16 cellular contexts compared by ENCODE assay signal in genomic region chr9:128124451-128124850, GRCh38. TPM values are rescaled to one million over a fixed set of nuclear protein-coding genes. Genes with fewer than 3 reads are reported as not detected.
A peak's percentile ranks its signal among the peaks of the same experiment; 100 is the strongest.
DNase-seq lines count a peak whose midpoint lies in the region; TF ChIP-seq lines count a peak whose summit lies in the region.
"Had no signal": no experiment of that assay in that cellular context is flagged by ENCODE, and none has a peak within 500 bp of the region (broad histone marks: within the 10 kb centered on the region; RNA-seq: fewer than 3 reads in every experiment).

No MANE protein-coding gene starts in this region.

- no peaks in the 10 kb centered on the region for H3K27me3 ChIP-seq in CD4-positive, alpha-beta memory T cell (ENCODE audit: insufficient read depth, low read length)
- H3K27me3 ChIP-seq in trophoblast cell (ENCODE audit: insufficient read depth, low read length) = no peaks in the 10 kb centered on the region
- H3K27me3 ChIP-seq: upper lobe of left lung had no signal

- H3K36me3 Mint-ChIP-seq in CD4-positive, alpha-beta memory T cell = peaks cover 0 to 30% of the 10 kb centered on the region in 2 donors
- H3K36me3 Mint-ChIP-seq in IgD-negative memory B cell (no peaks in the 10 kb centered on the region), glutamatergic neuron (ENCODE audit: unreplicated experiment) (no peaks in the 10 kb centered on the region)

- H3K18ac ChIP-seq in trophoblast cell (ENCODE audit: low read length) = peak overlapping the region; percentile 12

- H3K4me3 Mint-ChIP-seq in CD4-positive, alpha-beta memory T cell = peak overlapping the region in 5 of 8 donors; percentile 17 to 87 (median 64)
- H3K4me3 Mint-ChIP-seq in IgD-negative memory B cell (peak overlapping the region in 3 of 4 donors; percentile 26 to 91 (median 83)), glutamatergic neuron (ENCODE audit: unreplicated experiment) (no peak overlapping the region)
- H3K4me3 Mint-ChIP-seq: HFFc6 had no signal

- H3K79me1 ChIP-seq in trophoblast cell (ENCODE audit: low read length) = peaks cover 16% of the 10 kb centered on the region

- peaks cover 0 to 2% (median 0%) of the 10 kb centered on the region in 8 donors for H3K9me3 Mint-ChIP-seq in CD4-positive, alpha-beta memory T cell
- no peaks in the 10 kb centered on the region for H3K9me3 Mint-ChIP-seq in IgD-negative memory B cell
- peaks cover 11% of the 10 kb centered on the region for H3K9me3 Mint-ChIP-seq in glutamatergic neuron (ENCODE audit: unreplicated experiment)
- H3K9me3 Mint-ChIP-seq: HFFc6; stimulated activated naive CD8-positive, alpha-beta T cell treated with anti-CD3 and anti-CD28 coated beads, Interleukin-15, amount 100 ng/mL, for 72 hours had no signal

- DNase-seq in CD4-positive, alpha-beta memory T cell = no peak
- DNase-seq in glutamatergic neuron (peak; percentile 9), trophoblast cell (peak in 1 of 2 donors; percentile 11), DMS153 (lab: John Stamatoyannopoulos, UW) (no peak), NCI-H524 (lab: John Stamatoyannopoulos, UW) (no peak), C1 segment of cervical spinal cord (lab: John Stamatoyannopoulos, UW) (no peak)
- DNase-seq: central memory CD4-positive, alpha-beta T cell; SIG-M5 had no signal

- H3K23ac ChIP-seq in trophoblast cell (ENCODE audit: low read length) = no peak overlapping the region

- no peaks in the 10 kb centered on the region for H3K27me3 Mint-ChIP-seq in CD4-positive, alpha-beta memory T cell
- no peaks in the 10 kb centered on the region for H3K27me3 Mint-ChIP-seq in IgD-negative memory B cell
- H3K27me3 Mint-ChIP-seq in glutamatergic neuron (ENCODE audit: unreplicated experiment) = peaks cover 5% of the 10 kb centered on the region
- H3K27me3 Mint-ChIP-seq: stimulated activated naive CD8-positive, alpha-beta T cell treated with anti-CD3 and anti-CD28 coated beads, Interleukin-15, amount 100 ng/mL, for 72 hours had no signal

- no peak overlapping the region for H3K4me3 ChIP-seq in CD4-positive, alpha-beta memory T cell (ENCODE audit: low read length in 2 of 2)
- no peak overlapping the region for H3K4me3 ChIP-seq in trophoblast cell (ENCODE audit: low read depth, low read length)
- H3K4me3 ChIP-seq: upper lobe of left lung had no signal

- no peak overlapping the region for H2BK12ac ChIP-seq in trophoblast cell (ENCODE audit: low read length)

- H3K27ac Mint-ChIP-seq in CD4-positive, alpha-beta memory T cell = peak overlapping the region in 3 of 7 donors; percentile 50 to 85 (median 52)
- H3K27ac Mint-ChIP-seq in IgD-negative memory B cell (peak overlapping the region in 2 of 3 donors; percentile 63 to 100), glutamatergic neuron (ENCODE audit: unreplicated experiment) (no peak overlapping the region)
- H3K27ac Mint-ChIP-seq: HFFc6 had no signal

- H3K4me2 ChIP-seq in trophoblast cell (ENCODE audit: low read length) = no peak overlapping the region

- TF ChIP-seq CTCF in glutamatergic neuron (IDR thresholded peaks at IDR 0.05; ENCODE audit: partially characterized antibody, unreplicated experiment) = no peak

- no peak overlapping the region for H2AFZ ChIP-seq in trophoblast cell (ENCODE audit: insufficient read depth, low read length, poor library complexity)
- H2AFZ ChIP-seq: parathyroid adenoma had no signal

- no peak overlapping the region for H3K9ac ChIP-seq in trophoblast cell (ENCODE audit: low read length)
- H3K9ac ChIP-seq: parathyroid adenoma had no signal

- H3K4ac ChIP-seq in trophoblast cell (ENCODE audit: low read depth, low read length) = no peak overlapping the region

- WGBS in trophoblast cell (ENCODE audit: extremely low coverage, insufficient coverage, insufficient read length) = no CpG with 5 or more reads among the region's 8 CpGs

- POLR2A ChIA-PET in CD4-positive, alpha-beta memory T cell (lab: Charles Lee; ENCODE audit: partially characterized antibody) = interaction anchor here (1.2 to 1.7 kb wide), 2 partner anchors 8 to 52 kb away, joined by 3 to 7 read pairs; no protein-coding TSS in a partner anchor

- no peak overlapping the region for H2AK5ac ChIP-seq in trophoblast cell (ENCODE audit: low read length)

- no peak overlapping the region for H4K8ac ChIP-seq in trophoblast cell (ENCODE audit: low read depth, low read length)

- intact Hi-C loops in CD4-positive, alpha-beta memory T cell (cut with micrococcal nuclease) = loop anchor here (10.0 kb wide), 1 partner anchor 390 kb away; the partner anchor contains the start of gene TOR2A

- CTCF ChIA-PET in CD4-positive, alpha-beta memory T cell (lab: Charles Lee; ENCODE audit: partially characterized antibody) = interaction anchor here (0.6 to 2.2 kb wide), 9 partner anchors 8 to 182 kb away, joined by 3 to 15 read pairs (median 3); partner anchors contain the start of gene NAIF1

- no peak overlapping the region for H4K91ac ChIP-seq in trophoblast cell (ENCODE audit: low read depth, low read length)

- peaks cover 14% of the 10 kb centered on the region for H3K79me2 ChIP-seq in trophoblast cell (ENCODE audit: control insufficient read depth, insufficient read depth, low read length, poor library complexity)
- H3K79me2 ChIP-seq: parathyroid adenoma had no signal

- no peak overlapping the region for H3K27ac ChIP-seq in CD4-positive, alpha-beta memory T cell (ENCODE audit: low read depth, low read length)
- H3K27ac ChIP-seq in trophoblast cell (ENCODE audit: low read depth, low read length) = no peak overlapping the region
- H3K27ac ChIP-seq: epithelial cell of prostate, parathyroid adenoma, upper lobe of left lung had no signal

- H3K4me1 ChIP-seq in CD4-positive, alpha-beta memory T cell (ENCODE audit: insufficient read depth, low read length) = peaks cover 33% of the 10 kb centered on the region
- peaks cover 5 to 13% of the 10 kb centered on the region in 2 experiments for H3K4me1 ChIP-seq in trophoblast cell (ENCODE audit: control insufficient read depth in 1 of 2, insufficient read depth in 2 of 2, low read length in 2 of 2)
- H3K4me1 ChIP-seq: parathyroid adenoma had no signal

- peaks cover 20 to 39% (median 30%) of the 10 kb centered on the region in 4 donors for H3K4me1 Mint-ChIP-seq in CD4-positive, alpha-beta memory T cell
- H3K4me1 Mint-ChIP-seq in IgD-negative memory B cell (peaks cover 21 to 29% (median 22%) of the 10 kb centered on the region in 3 donors), glutamatergic neuron (ENCODE audit: low read depth, unreplicated experiment) (peaks cover 13% of the 10 kb centered on the region)

- no peak overlapping the region for H2BK120ac ChIP-seq in trophoblast cell (ENCODE audit: insufficient read depth, low read length, poor library complexity)

- no peaks in the 10 kb centered on the region for H3K9me3 ChIP-seq in CD4-positive, alpha-beta memory T cell (ENCODE audit: control insufficient read depth in 1 of 2, low read length in 2 of 2)
- peaks cover 7% of the 10 kb centered on the region for H3K9me3 ChIP-seq in trophoblast cell (ENCODE audit: insufficient read depth, low read depth, low read length)
- H3K9me3 ChIP-seq: upper lobe of left lung had no signal

- no peak overlapping the region for H3K14ac ChIP-seq in trophoblast cell (ENCODE audit: low read length)

- no peak overlapping the region for H2BK5ac ChIP-seq in trophoblast cell (ENCODE audit: low read depth, low read length, poor library complexity)

- peaks cover 12% of the 10 kb centered on the region for H3K36me3 ChIP-seq in CD4-positive, alpha-beta memory T cell (ENCODE audit: insufficient read depth, low read length)
- H3K36me3 ChIP-seq in trophoblast cell (ENCODE audit: control insufficient read depth in 1 of 2, insufficient read depth in 2 of 2, low read length in 2 of 2) = peaks cover 42 to 44% of the 10 kb centered on the region in 2 experiments

- no peak overlapping the region for H4K12ac ChIP-seq in trophoblast cell (ENCODE audit: low read depth, low read length)

RNA-seq across cellular contexts. Expression of gene PTGES2, which starts 3.1 kb away (rescaled TPM):
- 10 to 100 TPM; 51.8 to 57.9 TPM for total RNA-seq in CD4-positive, alpha-beta memory T cell
- polyA plus RNA-seq in CD4-positive, alpha-beta memory T cell = 10 to 100 TPM; 47.5 to 48.8 TPM
- 57.4 TPM for polyA plus RNA-seq in IgD-negative memory B cell
- 85.1 TPM for total RNA-seq in glutamatergic neuron (ENCODE audit: unreplicated experiment)
- polyA plus RNA-seq in trophoblast cell (2013) = 24.0 and 25.6 TPM in 2 replicates

RNA-seq across cellular contexts. Expression of gene LCN2, which starts 24.8 kb away (rescaled TPM):
- total RNA-seq in CD4-positive, alpha-beta memory T cell = not detected
- polyA plus RNA-seq in CD4-positive, alpha-beta memory T cell = not detected
- polyA plus RNA-seq in IgD-negative memory B cell = 1.5 TPM
- not detected for total RNA-seq in glutamatergic neuron (ENCODE audit: unreplicated experiment)
- not detected in 2 replicates for polyA plus RNA-seq in trophoblast cell (2013)
- total RNA-seq: fibroblast of villous mesenchyme, HFFc6, myocyte had no signal

RNA-seq across cellular contexts. Expression of gene BBLN, which starts 35.6 kb away (rescaled TPM):
- 10 to 100 TPM; 47.8 to 50.5 TPM for total RNA-seq in CD4-positive, alpha-beta memory T cell
- 100 to 1,000 TPM; 110 to 136 TPM for polyA plus RNA-seq in CD4-positive, alpha-beta memory T cell
- polyA plus RNA-seq in IgD-negative memory B cell = 145 TPM
- total RNA-seq in glutamatergic neuron (ENCODE audit: unreplicated experiment) = 147 TPM
- polyA plus RNA-seq in trophoblast cell (2013) = 57.0 and 59.5 TPM in 2 replicates

RNA-seq across cellular contexts. Expression of gene SLC25A25, which starts 56.4 kb away (rescaled TPM):
- total RNA-seq in CD4-positive, alpha-beta memory T cell = 10 to 100 TPM; 22.0 to 26.9 TPM
- polyA plus RNA-seq in CD4-positive, alpha-beta memory T cell = 10 to 100 TPM; 13.4 to 17.6 TPM
- 7.4 TPM for polyA plus RNA-seq in IgD-negative memory B cell
- total RNA-seq in glutamatergic neuron (ENCODE audit: unreplicated experiment) = 33.0 TPM
- polyA plus RNA-seq in trophoblast cell (2013) = 10.2 and 11.5 TPM in 2 replicates

RNA-seq across cellular contexts. Expression of gene NAIF1, which starts 57.3 kb away (rescaled TPM):
- total RNA-seq in CD4-positive, alpha-beta memory T cell = 10 to 100 TPM; 13.3 to 13.8 TPM
- polyA plus RNA-seq in CD4-positive, alpha-beta memory T cell = 10 to 100 TPM; 11.3 to 15.2 TPM
- 12.7 TPM for polyA plus RNA-seq in IgD-negative memory B cell
- 6.2 TPM for total RNA-seq in glutamatergic neuron (ENCODE audit: unreplicated experiment)
- polyA plus RNA-seq in trophoblast cell (2013) = 6.6 and 7.1 TPM in 2 replicates
